Comparison of ENCODE assay signal across 1 cellular context in genomic region chr6:21914121-21914973, GRCh38.
TF ChIP-seq lines count a peak whose summit lies in the region.

No MANE protein-coding gene starts in this region.

TF ChIP-seq in K562, 482 proteins besides CTCF, POLR2A, EP300 and RAD21 (continued from another document):
- TF ChIP-seq MEIS2 (IDR thresholded peaks at IDR 0.05; ENCODE audit: partially characterized antibody) (peak; percentile 32), ZNF175 (CRISPR knock-in tag; IDR thresholded peaks at IDR 0.05; ENCODE audit: low read depth) (no peak), ARID1B (IDR thresholded peaks at IDR 0.05) (peak; percentile 33; the same call in 1 of the 2 replicates), ESRRA (IDR thresholded peaks at IDR 0.05; ENCODE audit: borderline replicate concordance, low read depth) (no peak), JUND (IDR thresholded peaks at IDR 0.05; ENCODE audit: borderline replicate concordance, low read depth, low read length) (peak; percentile 82), JUND (tag; IDR thresholded peaks at IDR 0.05; ENCODE audit: borderline replicate concordance, low read depth, low read length) (peak; percentile 95; the same call in 2 of the 3 replicates), SMARCC2 (IDR thresholded peaks at IDR 0.05; ENCODE audit: low read depth) (no peak), ZFP1 (CRISPR knock-in tag; IDR thresholded peaks at IDR 0.05) (peak; percentile 97), TAL1 (IDR thresholded peaks at IDR 0.05) (peak; percentile 33), CBFA2T3 (IDR thresholded peaks at IDR 0.05) (peak; percentile 46), ZNF263 (CRISPR knock-in tag; IDR thresholded peaks at IDR 0.05; ENCODE audit: borderline replicate concordance) (no peak), SMAD4 (CRISPR knock-in tag; conservative IDR thresholded peaks at IDR 0.05) (0 out of 2 replicates have a peak, but pooled peaks have one; percentile 23), RNF2 (IDR thresholded peaks at IDR 0.05) (0 out of 2 replicates have a peak, but pooled peaks have one; percentile 32), PBX2 (CRISPR knock-in tag; IDR thresholded peaks at IDR 0.05; ENCODE audit: low read depth) (no peak), PBX2 (tag; conservative IDR thresholded peaks at IDR 0.05; ENCODE audit: low read depth) (peak; percentile 57), ZNF507 (tag; conservative IDR thresholded peaks at IDR 0.05) (no peak), ATF1 (CRISPR knock-in tag; IDR thresholded peaks at IDR 0.05) (no peak), ATF1 (tag; IDR thresholded peaks at IDR 0.05) (peak; percentile 40; the same call in 1 of the 2 replicates)
